9 cellular contexts compared by ENCODE assay signal in the genomic region with DNA sequence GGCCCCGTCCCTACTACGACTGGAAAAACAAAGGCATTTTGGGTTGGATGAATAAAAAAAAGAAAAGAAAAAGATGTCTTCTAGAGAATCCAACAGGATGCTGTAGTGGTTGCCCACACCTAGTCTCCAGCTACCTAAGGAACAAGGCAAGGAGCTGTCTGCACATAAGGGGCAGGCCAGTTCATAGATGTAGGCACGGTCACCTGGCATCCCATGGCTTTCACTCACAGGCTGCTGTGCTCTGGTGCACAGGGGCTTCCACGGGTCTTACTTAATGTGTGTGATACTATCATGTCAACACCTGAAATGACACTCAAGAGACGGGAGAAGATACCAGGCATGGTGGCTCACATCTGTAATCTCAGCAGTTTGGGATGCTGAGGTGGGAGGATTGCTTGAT. TPM values are rescaled to one million over a fixed set of nuclear protein-coding genes. Genes with fewer than 3 reads are reported as not detected.
A peak's percentile ranks its signal among the peaks of the same experiment; 100 is the strongest.
DNase-seq lines count a peak whose midpoint lies in the region; ATAC-seq, FAIRE-seq and TF ChIP-seq lines count a peak whose summit lies in the region.
"Had no signal": no experiment of that assay in that cellular context is flagged by ENCODE, and none has a peak within 500 bp of the region (broad histone marks: within the 10 kb centered on the region; RNA-seq: fewer than 3 reads in every experiment).

No MANE protein-coding gene starts in this region.

- no peaks in the 10 kb centered on the region for H3K27me3 ChIP-seq in ascending aorta
- no peaks in the 10 kb centered on the region for H3K27me3 ChIP-seq in HepG2 (ENCODE audit: control insufficient read depth in 1 of 2, insufficient read depth in 2 of 2, low read length in 2 of 2)
- no peaks in the 10 kb centered on the region for H3K27me3 ChIP-seq in testis

- no peak for TF ChIP-seq EP300 in HepG2 (IDR thresholded peaks at IDR 0.05; ENCODE audit: low read depth in 2 of 2, low read length in 2 of 2)
- no peak for TF ChIP-seq EP300 in HepG2 (CRISPR knock-in tag; IDR thresholded peaks at IDR 0.05; ENCODE audit: borderline replicate concordance)

- WGBS in HepG2 (ENCODE audit: low lambda C conversion rate), result 67% methylated on average over 5 of the region's 5 CpGs
- WGBS in testis, 2 donors, result 39 to 43% methylated on average over 5 of the region's 5 CpGs

- POLR2A ChIA-PET in HepG2 (lab: Yijun Ruan, JAX), result interaction anchor here (0.8 kb wide), 1 partner anchor 215 kb away, joined by 5 read pairs; no protein-coding TSS in a partner anchor

- H3K27ac ChIP-seq in ascending aorta (peak overlapping the region; percentile 95 to 97), HepG2 (ENCODE audit: extremely low read length, insufficient read depth, low read length) (no peak overlapping the region), testis (peak overlapping the region in 1 of 2 donors; percentile 99)

- H3K4me1 Mint-ChIP-seq in T-helper 2 cell treated with Interferon-gamma antibody and Interleukin-4, amounts not matched to agents 5 μg/mL and 100 μg/mL, for 36 hours (ENCODE audit: low read depth), result peaks cover 41% of the 10 kb centered on the region

- peak; percentile 26 for FAIRE-seq in HepG2 (lab: Jason Lieb, UNC)

- no peak overlapping the region for H2AFZ ChIP-seq in HepG2 (ENCODE audit: low read length)

- in situ Hi-C loops in HepG2 (cut with HindIII; ENCODE audit: extremely low pct_ligation_motif_present, low pct_unique_long_range_greater_than_20kb), result no loop called here

- H3K9ac ChIP-seq in HepG2 (ENCODE audit: insufficient read depth, low read depth, low read length), result peak overlapping the region; percentile 65; the same call in 1 of the 2 replicates

- H3K9me3 Mint-ChIP-seq in T-helper 2 cell treated with Interferon-gamma antibody and Interleukin-4, amounts not matched to agents 5 μg/mL and 100 μg/mL, for 36 hours, result no peaks in the 10 kb centered on the region
- H3K9me3 Mint-ChIP-seq: activated naive CD4-positive, alpha-beta T cell treated with anti-CD3 and anti-CD28 coated beads, Interleukin-2, amount 50 U/mL, for 72 hours had no signal

- CTCF ChIA-PET in HepG2 (lab: Yijun Ruan, JAX; ENCODE audit: low intra/inter-chr PET ratio, low total read pairs), result no interaction called here

- H3K36me3 Mint-ChIP-seq in T-helper 2 cell treated with Interferon-gamma antibody and Interleukin-4, amounts not matched to agents 5 μg/mL and 100 μg/mL, for 36 hours (ENCODE audit: low read depth), result peaks cover 38% of the 10 kb centered on the region

- H3K36me3 ChIP-seq in ascending aorta (peaks cover 9 to 16% of the 10 kb centered on the region in 2 donors), HepG2 (replicated peaks in 1 of 2; ENCODE audit: control insufficient read depth in 1 of 2, insufficient read depth in 2 of 2, low read length in 2 of 2) (peaks cover 0 to 9% of the 10 kb centered on the region in 2 experiments; a peak in 2 of 5 replicates), testis (ENCODE audit: low read depth, missing control alignments) (no peaks in the 10 kb centered on the region)

- TF ChIP-seq POLR2A in HepG2 (IDR thresholded peaks at IDR 0.05; ENCODE audit: insufficient read depth in 1 of 2, low read depth in 2 of 2, low read length in 2 of 2) (no peak), testis (IDR thresholded peaks at IDR 0.05) (no peak)

- no peak for TF ChIP-seq CTCF in ascending aorta (IDR thresholded peaks at IDR 0.05)
- no peak for TF ChIP-seq CTCF in HepG2 (CRISPR knock-in tag; IDR thresholded peaks at IDR 0.05)
- no peak for TF ChIP-seq CTCF in testis (IDR thresholded peaks at IDR 0.05)

- H3K4me1 ChIP-seq in ascending aorta, result peaks cover 9 to 15% of the 10 kb centered on the region in 2 donors
- H3K4me1 ChIP-seq in HepG2 (ENCODE audit: insufficient read depth, low read length), result peaks cover 43% of the 10 kb centered on the region
- peaks cover 8% of the 10 kb centered on the region for H3K4me1 ChIP-seq in testis

- H3K27me3 Mint-ChIP-seq in T-helper 2 cell treated with Interferon-gamma antibody and Interleukin-4, amounts not matched to agents 5 μg/mL and 100 μg/mL, for 36 hours (ENCODE audit: low read depth), result no peaks in the 10 kb centered on the region

- H3K4me3 Mint-ChIP-seq in T-helper 2 cell treated with Interferon-gamma antibody and Interleukin-4, amounts not matched to agents 5 μg/mL and 100 μg/mL, for 36 hours, result peak overlapping the region; percentile 72

- no peaks in the 10 kb centered on the region for H4K20me1 ChIP-seq in HepG2 (ENCODE audit: insufficient read depth, low read length)

- no peak for DNase-seq in T-helper 2 cell treated with Interferon-gamma antibody and Interleukin-4, amounts not matched to agents 5 μg/mL and 100 μg/mL, for 36 hours (ENCODE audit: low spot score)
- DNase-seq in T-helper 2 cell (no peak), ascending aorta (ENCODE audit: low spot score in 2 of 2) (no peak), HepG2 (ENCODE audit: low spot score) (no peak), testis (no peak), DMS153 treated with DMSO at 0.1 percent for 48 hours (lab: John Stamatoyannopoulos, UW; ENCODE audit: unreplicated experiment) (no peak)
- no peak for DNase-seq in stimulated activated CD4-positive, alpha-beta T cell treated with anti-CD3 and anti-CD28 coated beads, Interleukin-2, amount 100 ng/mL, for 48 hours

- peak overlapping the region; percentile 77 for H3K27ac Mint-ChIP-seq in T-helper 2 cell treated with Interferon-gamma antibody and Interleukin-4, amounts not matched to agents 5 μg/mL and 100 μg/mL, for 36 hours

- H3K9me3 ChIP-seq in ascending aorta (no peaks in the 10 kb centered on the region), HepG2 (ENCODE audit: low read length) (no peaks in the 10 kb centered on the region), testis (no peaks in the 10 kb centered on the region)

- H3K4me3 ChIP-seq in ascending aorta (peak overlapping the region; percentile 72 to 91), HepG2 (replicated peaks in 1 of 3; ENCODE audit: insufficient read depth in 1 of 3, low read depth in 2 of 3, low read length in 3 of 3) (peak overlapping the region; percentile 52 to 81 (median 79)), testis (peak overlapping the region; percentile 86 to 93)

- BruUV-seq in HepG2 (replicated peaks; lab: Mats Ljungman, UMichigan), result no TSS peak

- intact Hi-C loops in ascending aorta (cut with DNase I) (loop anchor here (1.0 to 2.0 kb wide), 3 partner anchors 53 to 135 kb away; no protein-coding TSS in a partner anchor), HepG2 (cut with micrococcal nuclease; ENCODE audit: unreplicated experiment) (loop anchor here (5.0 to 10.0 kb wide), 2 partner anchors 37 to 65 kb away; no protein-coding TSS in a partner anchor), testis (cut with DNase I; ENCODE audit: low total_unique reads) (no loop called here)

- ATAC-seq in HepG2 (no peak), GM21576 (IDR thresholded peaks at IDR 0.05; ENCODE audit: unreplicated experiment) (no peak)

- H3K79me2 ChIP-seq in HepG2 (ENCODE audit: insufficient read depth, low read length), result no peaks in the 10 kb centered on the region

- H3K4me2 ChIP-seq in HepG2 (ENCODE audit: low read depth, low read length), result peak overlapping the region; percentile 69

- TF ChIP-seq RAD21 in HepG2 (CRISPR knock-in tag; IDR thresholded peaks at IDR 0.05), result no peak

TF ChIP-seq in HepG2, 621 proteins besides CTCF, POLR2A, EP300 and RAD21 (continues in another document):
- TF ChIP-seq, protein P1, sequence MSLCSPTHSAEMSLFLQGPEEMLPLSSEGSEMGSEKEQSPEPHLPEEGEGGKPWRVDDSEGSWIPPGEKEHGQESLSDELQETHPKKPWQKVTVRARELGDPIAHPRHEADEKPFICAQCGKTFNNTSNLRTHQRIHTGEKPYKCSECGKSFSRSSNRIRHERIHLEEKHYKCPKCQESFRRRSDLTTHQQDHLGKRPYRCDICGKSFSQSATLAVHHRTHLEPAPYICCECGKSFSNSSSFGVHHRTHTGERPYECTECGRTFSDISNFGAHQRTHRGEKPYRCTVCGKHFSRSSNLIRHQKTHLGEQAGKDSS (CRISPR knock-in tag; IDR thresholded peaks at IDR 0.05; ENCODE audit: borderline replicate concordance, low read depth), result no peak
- TF ChIP-seq ZBTB7B (CRISPR knock-in tag; IDR thresholded peaks at IDR 0.05), result no peak

RNA-seq across cellular contexts. Expression of gene KCTD7, which starts 1.0 kb away (rescaled TPM):
- total RNA-seq in ascending aorta, result 12.5 TPM
- total RNA-seq in HepG2 (2016; rRNA removed; fragmentation: Illumina TruSeq; extraction: Trizol), result 7.3 and 7.7 TPM in 2 replicates
- 2.4 and 3.2 TPM in 2 replicates for total RNA-seq in HepG2 (2016; cell fraction: cytosol; rRNA removed; fragmentation: Illumina TruSeq; extraction: Trizol; ENCODE audit: low read depth)
- 7.3 and 7.8 TPM in 2 replicates for total RNA-seq in HepG2 (2016; cell fraction: insoluble cytoplasmic fraction; rRNA removed; fragmentation: Illumina TruSeq; extraction: Trizol)
- total RNA-seq in HepG2 (2016; cell fraction: membrane; rRNA removed; fragmentation: Illumina TruSeq; extraction: Trizol), result 6.7 and 7.6 TPM in 2 replicates
- 6.7 and 8.8 TPM in 2 replicates for total RNA-seq in HepG2 (2016; cell fraction: nucleus; rRNA removed; fragmentation: Illumina TruSeq; extraction: Trizol)
- polyA plus RNA-seq in HepG2 (2011; rRNA removed), result 13.5 and 17.3 TPM in 2 replicates
- 10.1 and 11.5 TPM in 2 replicates for polyA plus RNA-seq in HepG2 (2011; cell fraction: cytosol; rRNA removed)
- polyA plus RNA-seq in HepG2 (2011; cell fraction: nucleus; rRNA removed), result 42.5 and 49.3 TPM in 2 replicates
- polyA plus RNA-seq in HepG2 (2012), result 7.8 and 8.2 TPM in 2 replicates
- polyA plus RNA-seq in HepG2 (2016; cell fraction: cytosol; fragmentation: Illumina TruSeq; extraction: Trizol; ENCODE audit: low read depth), result 3.2 and 3.4 TPM in 2 replicates
- polyA plus RNA-seq in HepG2 (2016; cell fraction: insoluble cytoplasmic fraction; fragmentation: Illumina TruSeq; extraction: Trizol; ENCODE audit: low read depth), result 7.2 and 8.3 TPM in 2 replicates
- polyA plus RNA-seq in HepG2 (2016; cell fraction: membrane; fragmentation: Illumina TruSeq; extraction: Trizol; ENCODE audit: low read depth), result 5.2 and 5.4 TPM in 2 replicates
- polyA plus RNA-seq in HepG2 (2016; cell fraction: nucleus; fragmentation: Illumina TruSeq; extraction: Trizol; ENCODE audit: insufficient read depth, low read depth), result 13.1 and 16.6 TPM in 2 replicates
- polyA minus RNA-seq in HepG2 (2011; rRNA and poly(A)+ RNA removed; ENCODE audit: low replicate concordance), result 18.1 and 37.2 TPM in 2 replicates
- 6.1 and 7.2 TPM in 2 replicates for polyA minus RNA-seq in HepG2 (2011; cell fraction: cytosol; rRNA and poly(A)+ RNA removed)
- polyA minus RNA-seq in HepG2 (2011; cell fraction: nucleus; rRNA and poly(A)+ RNA removed), result 15.7 and 20.1 TPM in 2 replicates
- 10 to 100 TPM; 62.4 to 71.7 TPM for total RNA-seq in testis
- polyA plus RNA-seq in testis (ENCODE audit: insufficient read depth, low read depth, low replicate concordance), result 36.1 TPM
